In genomic region chr5:144170276-144171024, GRCh38 we compare ENCODE assay signal across 1 cellular context.
TF ChIP-seq lines count a peak whose summit lies in the region.

Gene KCTD16, plus strand, starts transcription at chr5:144170873.
Gene YIPF5, minus strand, starts transcription at chr5:144170659. Its CDS starts 704 bp downstream, at chr5:144169955.

TF ChIP-seq in HepG2, 621 proteins besides CTCF, POLR2A, EP300 and RAD21 (continued from another document and continues in another):
- TF ChIP-seq THAP7 (CRISPR knock-in tag; IDR thresholded peaks at IDR 0.05) (no peak), PCBP1 (IDR thresholded peaks at IDR 0.05; ENCODE audit: borderline replicate concordance, low read depth, low read length) (0 out of 2 replicates have a peak, but pooled peaks have one; percentile 64), EED (CRISPR knock-in tag; IDR thresholded peaks at IDR 0.05) (0 out of 2 replicates have a peak, but pooled peaks have one; percentile 76), ZNF678 (CRISPR knock-in tag; IDR thresholded peaks at IDR 0.05) (no peak), ZNF644 (CRISPR knock-in tag; IDR thresholded peaks at IDR 0.05; ENCODE audit: low read depth) (0 out of 2 replicates have a peak, but pooled peaks have one; percentile 22), NCOA2 (CRISPR knock-in tag; IDR thresholded peaks at IDR 0.05) (0 out of 2 replicates have a peak, but pooled peaks have one; percentile 27), GPBP1L1 (CRISPR knock-in tag; IDR thresholded peaks at IDR 0.05) (no peak), HNRNPLL (IDR thresholded peaks at IDR 0.05; ENCODE audit: low read depth, low read length, poor library complexity, severe bottlenecking) (peak; percentile 86), GRHL1 (CRISPR knock-in tag; conservative IDR thresholded peaks at IDR 0.05) (no peak), ZNF414 (CRISPR knock-in tag; IDR thresholded peaks at IDR 0.05) (no peak), ZNF687 (CRISPR knock-in tag; IDR thresholded peaks at IDR 0.05) (peak; percentile 86), ZNF768 (CRISPR knock-in tag; IDR thresholded peaks at IDR 0.05) (peak; percentile 14; the same call in 1 of the 2 replicates), HOXD1 (CRISPR knock-in tag; IDR thresholded peaks at IDR 0.05) (peak; percentile 38; the same call in 1 of the 2 replicates), ZBTB49 (CRISPR knock-in tag; IDR thresholded peaks at IDR 0.05; ENCODE audit: borderline replicate concordance) (no peak), EEA1 (CRISPR knock-in tag; IDR thresholded peaks at IDR 0.05; ENCODE audit: borderline replicate concordance) (no peak), ZBED4 (CRISPR knock-in tag; IDR thresholded peaks at IDR 0.05; ENCODE audit: borderline replicate concordance) (no peak), HOMEZ (CRISPR knock-in tag; IDR thresholded peaks at IDR 0.05; ENCODE audit: low read depth) (peak; percentile 79; the same call in 1 of the 2 replicates), ZSCAN22 (CRISPR knock-in tag; IDR thresholded peaks at IDR 0.05) (no peak), ZBTB46 (CRISPR knock-in tag; IDR thresholded peaks at IDR 0.05; ENCODE audit: borderline replicate concordance) (no peak), PREB (CRISPR knock-in tag; IDR thresholded peaks at IDR 0.05) (no peak), ARNT (IDR thresholded peaks at IDR 0.05) (no peak), NFIB (CRISPR knock-in tag; IDR thresholded peaks at IDR 0.05; ENCODE audit: borderline replicate concordance) (no peak), TRIM24 (CRISPR knock-in tag; IDR thresholded peaks at IDR 0.05) (no peak), ZNF24 (IDR thresholded peaks at IDR 0.05) (no peak), ZBTB42 (CRISPR knock-in tag; IDR thresholded peaks at IDR 0.05) (no peak), NFATC3 (CRISPR knock-in tag; IDR thresholded peaks at IDR 0.05) (no peak), ARHGAP35 (CRISPR knock-in tag; IDR thresholded peaks at IDR 0.05; ENCODE audit: borderline replicate concordance) (0 out of 2 replicates have a peak, but pooled peaks have one; percentile 58), SAP130 (CRISPR knock-in tag; IDR thresholded peaks at IDR 0.05; ENCODE audit: low read depth) (peak; percentile 89), SP140L (CRISPR knock-in tag; IDR thresholded peaks at IDR 0.05; ENCODE audit: borderline replicate concordance) (no peak; the same call in 1 of the 2 replicates), ZNF556 (CRISPR knock-in tag; IDR thresholded peaks at IDR 0.05; ENCODE audit: borderline replicate concordance) (0 out of 2 replicates have a peak, but pooled peaks have one; percentile 32), ATM (IDR thresholded peaks at IDR 0.05; ENCODE audit: borderline replicate concordance) (no peak), ZEB1 (IDR thresholded peaks at IDR 0.05; ENCODE audit: insufficient replicate concordance, low read depth) (peak; percentile 31), SNAPC5 (CRISPR knock-in tag; IDR thresholded peaks at IDR 0.05; ENCODE audit: borderline replicate concordance) (no peak), ZNF33B (CRISPR knock-in tag; IDR thresholded peaks at IDR 0.05) (peak; percentile 76; the same call in 1 of the 2 replicates)
